In the genomic region with DNA sequence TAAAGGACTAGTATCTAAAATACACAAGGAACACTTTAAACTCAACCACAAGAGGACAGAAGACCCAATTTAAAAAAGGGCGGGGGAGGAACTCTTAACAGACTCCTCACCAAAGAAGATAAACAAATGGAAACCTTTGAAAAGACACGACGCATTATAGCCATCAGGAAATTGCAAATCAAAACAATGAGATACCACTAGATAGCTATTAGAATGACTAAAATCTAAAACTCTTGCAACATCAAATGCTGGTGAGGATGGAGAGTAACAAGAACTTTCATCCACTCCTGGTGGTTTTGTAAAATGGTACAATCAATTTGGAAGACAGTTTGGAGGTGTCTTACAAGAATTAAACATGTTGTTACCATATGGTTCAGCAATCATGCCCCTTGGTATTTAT, we compare ENCODE assay signal across 3 cellular contexts.
TF ChIP-seq lines count a peak whose summit lies in the region.

No MANE protein-coding gene starts in this region.

TF ChIP-seq in IMR-90, 13 proteins besides CTCF, POLR2A, EP300 and RAD21:
- TF ChIP-seq SMC3 (IDR thresholded peaks at IDR 0.05; ENCODE audit: low read depth, low read length) (no peak), FOS (IDR thresholded peaks at IDR 0.05; ENCODE audit: low read depth, low read length) (no peak), CHD1 (IDR thresholded peaks at IDR 0.05; ENCODE audit: low read depth, low read length) (no peak), CEBPB (IDR thresholded peaks at IDR 0.05; ENCODE audit: low read depth, low read length) (peak; percentile 93)
- TF ChIP-seq, protein P1, sequence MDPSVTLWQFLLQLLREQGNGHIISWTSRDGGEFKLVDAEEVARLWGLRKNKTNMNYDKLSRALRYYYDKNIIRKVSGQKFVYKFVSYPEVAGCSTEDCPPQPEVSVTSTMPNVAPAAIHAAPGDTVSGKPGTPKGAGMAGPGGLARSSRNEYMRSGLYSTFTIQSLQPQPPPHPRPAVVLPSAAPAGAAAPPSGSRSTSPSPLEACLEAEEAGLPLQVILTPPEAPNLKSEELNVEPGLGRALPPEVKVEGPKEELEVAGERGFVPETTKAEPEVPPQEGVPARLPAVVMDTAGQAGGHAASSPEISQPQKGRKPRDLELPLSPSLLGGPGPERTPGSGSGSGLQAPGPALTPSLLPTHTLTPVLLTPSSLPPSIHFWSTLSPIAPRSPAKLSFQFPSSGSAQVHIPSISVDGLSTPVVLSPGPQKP (IDR thresholded peaks at IDR 0.05; ENCODE audit: borderline replicate concordance, low read depth, low read length), result no peak
- TF ChIP-seq, protein P2, sequence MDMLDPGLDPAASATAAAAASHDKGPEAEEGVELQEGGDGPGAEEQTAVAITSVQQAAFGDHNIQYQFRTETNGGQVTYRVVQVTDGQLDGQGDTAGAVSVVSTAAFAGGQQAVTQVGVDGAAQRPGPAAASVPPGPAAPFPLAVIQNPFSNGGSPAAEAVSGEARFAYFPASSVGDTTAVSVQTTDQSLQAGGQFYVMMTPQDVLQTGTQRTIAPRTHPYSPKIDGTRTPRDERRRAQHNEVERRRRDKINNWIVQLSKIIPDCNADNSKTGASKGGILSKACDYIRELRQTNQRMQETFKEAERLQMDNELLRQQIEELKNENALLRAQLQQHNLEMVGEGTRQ (IDR thresholded peaks at IDR 0.05; ENCODE audit: low read depth, low read length), result no peak
TF ChIP-seq in IMR-90: peak in this region for 1.

TF ChIP-seq in H1, 55 proteins besides CTCF, POLR2A, EP300 and RAD21 (continues in another document):
- TF ChIP-seq, protein P3, sequence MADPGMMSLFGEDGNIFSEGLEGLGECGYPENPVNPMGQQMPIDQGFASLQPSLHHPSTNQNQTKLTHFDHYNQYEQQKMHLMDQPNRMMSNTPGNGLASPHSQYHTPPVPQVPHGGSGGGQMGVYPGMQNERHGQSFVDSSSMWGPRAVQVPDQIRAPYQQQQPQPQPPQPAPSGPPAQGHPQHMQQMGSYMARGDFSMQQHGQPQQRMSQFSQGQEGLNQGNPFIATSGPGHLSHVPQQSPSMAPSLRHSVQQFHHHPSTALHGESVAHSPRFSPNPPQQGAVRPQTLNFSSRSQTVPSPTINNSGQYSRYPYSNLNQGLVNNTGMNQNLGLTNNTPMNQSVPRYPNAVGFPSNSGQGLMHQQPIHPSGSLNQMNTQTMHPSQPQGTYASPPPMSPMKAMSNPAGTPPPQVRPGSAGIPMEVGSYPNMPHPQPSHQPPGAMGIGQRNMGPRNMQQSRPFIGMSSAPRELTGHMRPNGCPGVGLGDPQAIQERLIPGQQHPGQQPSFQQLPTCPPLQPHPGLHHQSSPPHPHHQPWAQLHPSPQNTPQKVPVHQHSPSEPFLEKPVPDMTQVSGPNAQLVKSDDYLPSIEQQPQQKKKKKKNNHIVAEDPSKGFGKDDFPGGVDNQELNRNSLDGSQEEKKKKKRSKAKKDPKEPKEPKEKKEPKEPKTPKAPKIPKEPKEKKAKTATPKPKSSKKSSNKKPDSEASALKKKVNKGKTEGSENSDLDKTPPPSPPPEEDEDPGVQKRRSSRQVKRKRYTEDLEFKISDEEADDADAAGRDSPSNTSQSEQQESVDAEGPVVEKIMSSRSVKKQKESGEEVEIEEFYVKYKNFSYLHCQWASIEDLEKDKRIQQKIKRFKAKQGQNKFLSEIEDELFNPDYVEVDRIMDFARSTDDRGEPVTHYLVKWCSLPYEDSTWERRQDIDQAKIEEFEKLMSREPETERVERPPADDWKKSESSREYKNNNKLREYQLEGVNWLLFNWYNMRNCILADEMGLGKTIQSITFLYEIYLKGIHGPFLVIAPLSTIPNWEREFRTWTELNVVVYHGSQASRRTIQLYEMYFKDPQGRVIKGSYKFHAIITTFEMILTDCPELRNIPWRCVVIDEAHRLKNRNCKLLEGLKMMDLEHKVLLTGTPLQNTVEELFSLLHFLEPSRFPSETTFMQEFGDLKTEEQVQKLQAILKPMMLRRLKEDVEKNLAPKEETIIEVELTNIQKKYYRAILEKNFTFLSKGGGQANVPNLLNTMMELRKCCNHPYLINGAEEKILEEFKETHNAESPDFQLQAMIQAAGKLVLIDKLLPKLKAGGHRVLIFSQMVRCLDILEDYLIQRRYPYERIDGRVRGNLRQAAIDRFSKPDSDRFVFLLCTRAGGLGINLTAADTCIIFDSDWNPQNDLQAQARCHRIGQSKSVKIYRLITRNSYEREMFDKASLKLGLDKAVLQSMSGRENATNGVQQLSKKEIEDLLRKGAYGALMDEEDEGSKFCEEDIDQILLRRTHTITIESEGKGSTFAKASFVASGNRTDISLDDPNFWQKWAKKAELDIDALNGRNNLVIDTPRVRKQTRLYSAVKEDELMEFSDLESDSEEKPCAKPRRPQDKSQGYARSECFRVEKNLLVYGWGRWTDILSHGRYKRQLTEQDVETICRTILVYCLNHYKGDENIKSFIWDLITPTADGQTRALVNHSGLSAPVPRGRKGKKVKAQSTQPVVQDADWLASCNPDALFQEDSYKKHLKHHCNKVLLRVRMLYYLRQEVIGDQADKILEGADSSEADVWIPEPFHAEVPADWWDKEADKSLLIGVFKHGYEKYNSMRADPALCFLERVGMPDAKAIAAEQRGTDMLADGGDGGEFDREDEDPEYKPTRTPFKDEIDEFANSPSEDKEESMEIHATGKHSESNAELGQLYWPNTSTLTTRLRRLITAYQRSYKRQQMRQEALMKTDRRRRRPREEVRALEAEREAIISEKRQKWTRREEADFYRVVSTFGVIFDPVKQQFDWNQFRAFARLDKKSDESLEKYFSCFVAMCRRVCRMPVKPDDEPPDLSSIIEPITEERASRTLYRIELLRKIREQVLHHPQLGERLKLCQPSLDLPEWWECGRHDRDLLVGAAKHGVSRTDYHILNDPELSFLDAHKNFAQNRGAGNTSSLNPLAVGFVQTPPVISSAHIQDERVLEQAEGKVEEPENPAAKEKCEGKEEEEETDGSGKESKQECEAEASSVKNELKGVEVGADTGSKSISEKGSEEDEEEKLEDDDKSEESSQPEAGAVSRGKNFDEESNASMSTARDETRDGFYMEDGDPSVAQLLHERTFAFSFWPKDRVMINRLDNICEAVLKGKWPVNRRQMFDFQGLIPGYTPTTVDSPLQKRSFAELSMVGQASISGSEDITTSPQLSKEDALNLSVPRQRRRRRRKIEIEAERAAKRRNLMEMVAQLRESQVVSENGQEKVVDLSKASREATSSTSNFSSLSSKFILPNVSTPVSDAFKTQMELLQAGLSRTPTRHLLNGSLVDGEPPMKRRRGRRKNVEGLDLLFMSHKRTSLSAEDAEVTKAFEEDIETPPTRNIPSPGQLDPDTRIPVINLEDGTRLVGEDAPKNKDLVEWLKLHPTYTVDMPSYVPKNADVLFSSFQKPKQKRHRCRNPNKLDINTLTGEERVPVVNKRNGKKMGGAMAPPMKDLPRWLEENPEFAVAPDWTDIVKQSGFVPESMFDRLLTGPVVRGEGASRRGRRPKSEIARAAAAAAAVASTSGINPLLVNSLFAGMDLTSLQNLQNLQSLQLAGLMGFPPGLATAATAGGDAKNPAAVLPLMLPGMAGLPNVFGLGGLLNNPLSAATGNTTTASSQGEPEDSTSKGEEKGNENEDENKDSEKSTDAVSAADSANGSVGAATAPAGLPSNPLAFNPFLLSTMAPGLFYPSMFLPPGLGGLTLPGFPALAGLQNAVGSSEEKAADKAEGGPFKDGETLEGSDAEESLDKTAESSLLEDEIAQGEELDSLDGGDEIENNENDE (IDR thresholded peaks at IDR 0.05; ENCODE audit: insufficient replicate concordance, low read length), result no peak
- TF ChIP-seq SIX5 (IDR thresholded peaks at IDR 0.05; ENCODE audit: low read depth, low read length) (no peak), CTBP2 (IDR thresholded peaks at IDR 0.05; ENCODE audit: borderline replicate concordance, insufficient read depth, insufficient read length, low read length) (no peak), BRCA1 (IDR thresholded peaks at IDR 0.05; ENCODE audit: low read depth, low read length) (no peak), KDM4A (IDR thresholded peaks at IDR 0.05; ENCODE audit: low read depth, low read length, severe bottlenecking) (no peak), SIN3A (conservative IDR thresholded peaks at IDR 0.05 in 1 of 2, IDR thresholded peaks at IDR 0.05 in 1 of 2; ENCODE audit: low read depth in 1 of 2, low read length in 2 of 2) (no peak), CREB1 (IDR thresholded peaks at IDR 0.05) (no peak), RNF2 (IDR thresholded peaks at IDR 0.05; ENCODE audit: borderline replicate concordance, low read depth, low read length, missing control alignments, poor library complexity, severe bottlenecking) (no peak), BACH1 (IDR thresholded peaks at IDR 0.05; ENCODE audit: low read length) (no peak), KDM5A (IDR thresholded peaks at IDR 0.05; ENCODE audit: low read length) (no peak), BCL11A (IDR thresholded peaks at IDR 0.05; ENCODE audit: low read depth in 2 of 2, low read length in 2 of 2) (no peak), SP1 (IDR thresholded peaks at IDR 0.05; ENCODE audit: low read depth, low read length) (no peak), CBX5 (IDR thresholded peaks at IDR 0.05; ENCODE audit: low read depth, low read length) (no peak)

TF ChIP-seq in GM23338, 12 proteins besides CTCF, POLR2A, EP300 and RAD21:
- TF ChIP-seq STAT1 (IDR thresholded peaks at IDR 0.05; ENCODE audit: unreplicated experiment) (no peak), NANOG (IDR thresholded peaks at IDR 0.05; ENCODE audit: borderline replicate concordance) (no peak)
- TF ChIP-seq, protein P4, sequence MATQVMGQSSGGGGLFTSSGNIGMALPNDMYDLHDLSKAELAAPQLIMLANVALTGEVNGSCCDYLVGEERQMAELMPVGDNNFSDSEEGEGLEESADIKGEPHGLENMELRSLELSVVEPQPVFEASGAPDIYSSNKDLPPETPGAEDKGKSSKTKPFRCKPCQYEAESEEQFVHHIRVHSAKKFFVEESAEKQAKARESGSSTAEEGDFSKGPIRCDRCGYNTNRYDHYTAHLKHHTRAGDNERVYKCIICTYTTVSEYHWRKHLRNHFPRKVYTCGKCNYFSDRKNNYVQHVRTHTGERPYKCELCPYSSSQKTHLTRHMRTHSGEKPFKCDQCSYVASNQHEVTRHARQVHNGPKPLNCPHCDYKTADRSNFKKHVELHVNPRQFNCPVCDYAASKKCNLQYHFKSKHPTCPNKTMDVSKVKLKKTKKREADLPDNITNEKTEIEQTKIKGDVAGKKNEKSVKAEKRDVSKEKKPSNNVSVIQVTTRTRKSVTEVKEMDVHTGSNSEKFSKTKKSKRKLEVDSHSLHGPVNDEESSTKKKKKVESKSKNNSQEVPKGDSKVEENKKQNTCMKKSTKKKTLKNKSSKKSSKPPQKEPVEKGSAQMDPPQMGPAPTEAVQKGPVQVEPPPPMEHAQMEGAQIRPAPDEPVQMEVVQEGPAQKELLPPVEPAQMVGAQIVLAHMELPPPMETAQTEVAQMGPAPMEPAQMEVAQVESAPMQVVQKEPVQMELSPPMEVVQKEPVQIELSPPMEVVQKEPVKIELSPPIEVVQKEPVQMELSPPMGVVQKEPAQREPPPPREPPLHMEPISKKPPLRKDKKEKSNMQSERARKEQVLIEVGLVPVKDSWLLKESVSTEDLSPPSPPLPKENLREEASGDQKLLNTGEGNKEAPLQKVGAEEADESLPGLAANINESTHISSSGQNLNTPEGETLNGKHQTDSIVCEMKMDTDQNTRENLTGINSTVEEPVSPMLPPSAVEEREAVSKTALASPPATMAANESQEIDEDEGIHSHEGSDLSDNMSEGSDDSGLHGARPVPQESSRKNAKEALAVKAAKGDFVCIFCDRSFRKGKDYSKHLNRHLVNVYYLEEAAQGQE (IDR thresholded peaks at IDR 0.05; ENCODE audit: unreplicated experiment), result no peak
